1 cellular context compared by ENCODE assay signal in genomic region chr17:81867952-81868673, GRCh38.
TF ChIP-seq lines count a peak whose summit lies in the region.

No MANE protein-coding gene starts in this region.

TF ChIP-seq in HepG2, 621 proteins besides CTCF, POLR2A, EP300 and RAD21 (continued from another document and continues in another):
- TF ChIP-seq GTF3A (CRISPR knock-in tag; conservative IDR thresholded peaks at IDR 0.05) (no peak), ZHX1 (CRISPR knock-in tag; IDR thresholded peaks at IDR 0.05; ENCODE audit: low read depth) (no peak), ZNF83 (CRISPR knock-in tag; IDR thresholded peaks at IDR 0.05; ENCODE audit: borderline replicate concordance) (no peak; the same call in 1 of the 2 replicates), ZNF121 (CRISPR knock-in tag; IDR thresholded peaks at IDR 0.05) (0 out of 2 replicates have a peak, but pooled peaks have one; percentile 6), ZBTB42 (CRISPR knock-in tag; IDR thresholded peaks at IDR 0.05) (no peak), HNRNPK (IDR thresholded peaks at IDR 0.05; ENCODE audit: low read depth, low read length, poor library complexity, severe bottlenecking) (peak; percentile 4), ATF1 (CRISPR knock-in tag; IDR thresholded peaks at IDR 0.05) (no peak), HOXA3 (CRISPR knock-in tag; IDR thresholded peaks at IDR 0.05) (peak; percentile 11; the same call in 1 of the 2 replicates), CAMTA2 (CRISPR knock-in tag; IDR thresholded peaks at IDR 0.05; ENCODE audit: borderline replicate concordance) (peak; percentile 49; the same call in 1 of the 2 replicates), TRIM22 (IDR thresholded peaks at IDR 0.05) (no peak), ZNF597 (CRISPR knock-in tag; IDR thresholded peaks at IDR 0.05) (no peak), TP53 (CRISPR knock-in tag; conservative IDR thresholded peaks at IDR 0.05) (no peak), ZNF747 (CRISPR knock-in tag; IDR thresholded peaks at IDR 0.05; ENCODE audit: borderline replicate concordance) (peak; percentile 44; the same call in 1 of the 2 replicates), BATF2 (CRISPR knock-in tag; IDR thresholded peaks at IDR 0.05) (no peak; the same call in 1 of the 2 replicates), DR1 (CRISPR knock-in tag; IDR thresholded peaks at IDR 0.05) (no peak; the same call in 1 of the 2 replicates), ZNF256 (CRISPR knock-in tag; conservative IDR thresholded peaks at IDR 0.05) (no peak), ZNF367 (CRISPR knock-in tag; IDR thresholded peaks at IDR 0.05; ENCODE audit: borderline replicate concordance) (no peak), RNF2 (conservative IDR thresholded peaks at IDR 0.05; ENCODE audit: low read depth) (no peak), ZNF569 (CRISPR knock-in tag; IDR thresholded peaks at IDR 0.05; ENCODE audit: borderline replicate concordance) (no peak), SMARCE1 (IDR thresholded peaks at IDR 0.05; ENCODE audit: borderline replicate concordance) (no peak), SAFB2 (CRISPR knock-in tag; IDR thresholded peaks at IDR 0.05; ENCODE audit: borderline replicate concordance, low read depth) (no peak), YY1 (IDR thresholded peaks at IDR 0.05; ENCODE audit: insufficient read depth, insufficient replicate concordance, low read depth, low read length) (no peak), NR2F2 (IDR thresholded peaks at IDR 0.05; ENCODE audit: borderline replicate concordance, low read depth) (peak; percentile 14; the same call in 1 of the 2 replicates), ZSCAN21 (CRISPR knock-in tag; IDR thresholded peaks at IDR 0.05; ENCODE audit: borderline replicate concordance) (peak; percentile 9; the same call in 1 of the 2 replicates), ZNF607 (CRISPR knock-in tag; IDR thresholded peaks at IDR 0.05; ENCODE audit: borderline replicate concordance) (no peak), SAP130 (CRISPR knock-in tag; IDR thresholded peaks at IDR 0.05; ENCODE audit: low read depth) (peak; percentile 24; the same call in 1 of the 2 replicates), FOSL1 (CRISPR knock-in tag; IDR thresholded peaks at IDR 0.05; ENCODE audit: borderline replicate concordance) (no peak), ZNF788 (CRISPR knock-in tag; IDR thresholded peaks at IDR 0.05; ENCODE audit: borderline replicate concordance) (peak; percentile 57; the same call in 1 of the 2 replicates), PLRG1 (conservative IDR thresholded peaks at IDR 0.05) (no peak), ZNF329 (CRISPR knock-in tag; IDR thresholded peaks at IDR 0.05; ENCODE audit: low read depth) (no peak), FOXC1 (CRISPR knock-in tag; IDR thresholded peaks at IDR 0.05; ENCODE audit: borderline replicate concordance) (no peak), ZNF678 (CRISPR knock-in tag; IDR thresholded peaks at IDR 0.05) (no peak), ZNF564 (CRISPR knock-in tag; IDR thresholded peaks at IDR 0.05) (no peak), FOSL2 (CRISPR knock-in tag; IDR thresholded peaks at IDR 0.05) (no peak), MEIS2 (CRISPR knock-in tag; IDR thresholded peaks at IDR 0.05) (peak; percentile 20; the same call in 1 of the 2 replicates), PPARG (CRISPR knock-in tag; conservative IDR thresholded peaks at IDR 0.05) (no peak), ZNF878 (CRISPR knock-in tag; IDR thresholded peaks at IDR 0.05) (no peak; the same call in 1 of the 2 replicates), ZNF792 (CRISPR knock-in tag; IDR thresholded peaks at IDR 0.05) (no peak), SNAPC2 (CRISPR knock-in tag; IDR thresholded peaks at IDR 0.05) (0 out of 2 replicates have a peak, but pooled peaks have one; percentile 57), CEBPG (CRISPR knock-in tag; IDR thresholded peaks at IDR 0.05) (no peak), ATM (IDR thresholded peaks at IDR 0.05; ENCODE audit: borderline replicate concordance) (no peak), CCAR2 (optimal IDR thresholded peaks at IDR 0.05; ENCODE audit: low read depth, low read length) (peak; percentile 47), ZNF672 (CRISPR knock-in tag; IDR thresholded peaks at IDR 0.05) (peak; percentile 93; the same call in 1 of the 2 replicates), KLF11 (CRISPR knock-in tag; IDR thresholded peaks at IDR 0.05) (no peak; the same call in 1 of the 2 replicates), PHF8 (CRISPR knock-in tag; IDR thresholded peaks at IDR 0.05) (no peak), PLSCR1 (CRISPR knock-in tag; IDR thresholded peaks at IDR 0.05; ENCODE audit: borderline replicate concordance) (no peak)
- TF ChIP-seq, protein P1, sequence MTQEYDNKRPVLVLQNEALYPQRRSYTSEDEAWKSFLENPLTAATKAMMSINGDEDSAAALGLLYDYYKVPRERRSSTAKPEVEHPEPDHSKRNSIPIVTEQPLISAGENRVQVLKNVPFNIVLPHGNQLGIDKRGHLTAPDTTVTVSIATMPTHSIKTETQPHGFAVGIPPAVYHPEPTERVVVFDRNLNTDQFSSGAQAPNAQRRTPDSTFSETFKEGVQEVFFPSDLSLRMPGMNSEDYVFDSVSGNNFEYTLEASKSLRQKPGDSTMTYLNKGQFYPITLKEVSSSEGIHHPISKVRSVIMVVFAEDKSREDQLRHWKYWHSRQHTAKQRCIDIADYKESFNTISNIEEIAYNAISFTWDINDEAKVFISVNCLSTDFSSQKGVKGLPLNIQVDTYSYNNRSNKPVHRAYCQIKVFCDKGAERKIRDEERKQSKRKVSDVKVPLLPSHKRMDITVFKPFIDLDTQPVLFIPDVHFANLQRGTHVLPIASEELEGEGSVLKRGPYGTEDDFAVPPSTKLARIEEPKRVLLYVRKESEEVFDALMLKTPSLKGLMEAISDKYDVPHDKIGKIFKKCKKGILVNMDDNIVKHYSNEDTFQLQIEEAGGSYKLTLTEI (CRISPR knock-in tag; conservative IDR thresholded peaks at IDR 0.05), result no peak
- TF ChIP-seq, protein P2, sequence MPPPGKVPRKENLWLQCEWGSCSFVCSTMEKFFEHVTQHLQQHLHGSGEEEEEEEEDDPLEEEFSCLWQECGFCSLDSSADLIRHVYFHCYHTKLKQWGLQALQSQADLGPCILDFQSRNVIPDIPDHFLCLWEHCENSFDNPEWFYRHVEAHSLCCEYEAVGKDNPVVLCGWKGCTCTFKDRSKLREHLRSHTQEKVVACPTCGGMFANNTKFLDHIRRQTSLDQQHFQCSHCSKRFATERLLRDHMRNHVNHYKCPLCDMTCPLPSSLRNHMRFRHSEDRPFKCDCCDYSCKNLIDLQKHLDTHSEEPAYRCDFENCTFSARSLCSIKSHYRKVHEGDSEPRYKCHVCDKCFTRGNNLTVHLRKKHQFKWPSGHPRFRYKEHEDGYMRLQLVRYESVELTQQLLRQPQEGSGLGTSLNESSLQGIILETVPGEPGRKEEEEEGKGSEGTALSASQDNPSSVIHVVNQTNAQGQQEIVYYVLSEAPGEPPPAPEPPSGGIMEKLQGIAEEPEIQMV (CRISPR knock-in tag; IDR thresholded peaks at IDR 0.05; ENCODE audit: low read depth), result peak; percentile 14; the same call in 1 of the 2 replicates
- TF ChIP-seq, protein P3, sequence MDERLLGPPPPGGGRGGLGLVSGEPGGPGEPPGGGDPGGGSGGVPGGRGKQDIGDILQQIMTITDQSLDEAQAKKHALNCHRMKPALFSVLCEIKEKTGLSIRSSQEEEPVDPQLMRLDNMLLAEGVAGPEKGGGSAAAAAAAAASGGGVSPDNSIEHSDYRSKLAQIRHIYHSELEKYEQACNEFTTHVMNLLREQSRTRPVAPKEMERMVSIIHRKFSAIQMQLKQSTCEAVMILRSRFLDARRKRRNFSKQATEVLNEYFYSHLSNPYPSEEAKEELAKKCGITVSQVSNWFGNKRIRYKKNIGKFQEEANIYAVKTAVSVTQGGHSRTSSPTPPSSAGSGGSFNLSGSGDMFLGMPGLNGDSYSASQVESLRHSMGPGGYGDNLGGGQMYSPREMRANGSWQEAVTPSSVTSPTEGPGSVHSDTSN (CRISPR knock-in tag; IDR thresholded peaks at IDR 0.05), result no peak
- TF ChIP-seq, protein P4, sequence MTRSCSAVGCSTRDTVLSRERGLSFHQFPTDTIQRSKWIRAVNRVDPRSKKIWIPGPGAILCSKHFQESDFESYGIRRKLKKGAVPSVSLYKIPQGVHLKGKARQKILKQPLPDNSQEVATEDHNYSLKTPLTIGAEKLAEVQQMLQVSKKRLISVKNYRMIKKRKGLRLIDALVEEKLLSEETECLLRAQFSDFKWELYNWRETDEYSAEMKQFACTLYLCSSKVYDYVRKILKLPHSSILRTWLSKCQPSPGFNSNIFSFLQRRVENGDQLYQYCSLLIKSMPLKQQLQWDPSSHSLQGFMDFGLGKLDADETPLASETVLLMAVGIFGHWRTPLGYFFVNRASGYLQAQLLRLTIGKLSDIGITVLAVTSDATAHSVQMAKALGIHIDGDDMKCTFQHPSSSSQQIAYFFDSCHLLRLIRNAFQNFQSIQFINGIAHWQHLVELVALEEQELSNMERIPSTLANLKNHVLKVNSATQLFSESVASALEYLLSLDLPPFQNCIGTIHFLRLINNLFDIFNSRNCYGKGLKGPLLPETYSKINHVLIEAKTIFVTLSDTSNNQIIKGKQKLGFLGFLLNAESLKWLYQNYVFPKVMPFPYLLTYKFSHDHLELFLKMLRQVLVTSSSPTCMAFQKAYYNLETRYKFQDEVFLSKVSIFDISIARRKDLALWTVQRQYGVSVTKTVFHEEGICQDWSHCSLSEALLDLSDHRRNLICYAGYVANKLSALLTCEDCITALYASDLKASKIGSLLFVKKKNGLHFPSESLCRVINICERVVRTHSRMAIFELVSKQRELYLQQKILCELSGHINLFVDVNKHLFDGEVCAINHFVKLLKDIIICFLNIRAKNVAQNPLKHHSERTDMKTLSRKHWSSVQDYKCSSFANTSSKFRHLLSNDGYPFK (CRISPR knock-in tag; IDR thresholded peaks at IDR 0.05; ENCODE audit: borderline replicate concordance), result 0 out of 2 replicates have a peak, but pooled peaks have one; percentile 6
- TF ChIP-seq, protein P5, sequence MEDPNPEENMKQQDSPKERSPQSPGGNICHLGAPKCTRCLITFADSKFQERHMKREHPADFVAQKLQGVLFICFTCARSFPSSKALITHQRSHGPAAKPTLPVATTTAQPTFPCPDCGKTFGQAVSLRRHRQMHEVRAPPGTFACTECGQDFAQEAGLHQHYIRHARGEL (CRISPR knock-in tag; IDR thresholded peaks at IDR 0.05), result 0 out of 2 replicates have a peak, but pooled peaks have one; percentile 16
- TF ChIP-seq, protein P6, sequence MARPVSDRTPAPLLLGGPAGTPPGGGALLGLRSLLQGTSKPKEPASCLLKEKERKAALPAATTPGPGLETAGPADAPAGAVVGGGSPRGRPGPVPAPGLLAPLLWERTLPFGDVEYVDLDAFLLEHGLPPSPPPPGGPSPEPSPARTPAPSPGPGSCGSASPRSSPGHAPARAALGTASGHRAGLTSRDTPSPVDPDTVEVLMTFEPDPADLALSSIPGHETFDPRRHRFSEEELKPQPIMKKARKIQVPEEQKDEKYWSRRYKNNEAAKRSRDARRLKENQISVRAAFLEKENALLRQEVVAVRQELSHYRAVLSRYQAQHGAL (CRISPR knock-in tag; IDR thresholded peaks at IDR 0.05; ENCODE audit: not compliant biosample characterization), result no peak
